Comparison of ENCODE assay signal across 20 cellular contexts in genomic region chr12:15966426-15966825, GRCh38. TPM values are rescaled to one million over a fixed set of nuclear protein-coding genes. Genes with fewer than 3 reads are reported as not detected.
A peak's percentile ranks its signal among the peaks of the same experiment; 100 is the strongest.
DNase-seq lines count a peak whose midpoint lies in the region; TF ChIP-seq lines count a peak whose summit lies in the region.
"Had no signal": no experiment of that assay in that cellular context is flagged by ENCODE, and none has a peak within 500 bp of the region (broad histone marks: within the 10 kb centered on the region; RNA-seq: fewer than 3 reads in every experiment).

No MANE protein-coding gene starts in this region.

- H3K36me3 Mint-ChIP-seq in CD4-positive, alpha-beta memory T cell = peaks cover 59 to 70% of the 10 kb centered on the region in 2 donors

- H3K9me3 Mint-ChIP-seq in CD4-positive, alpha-beta memory T cell = no peaks in the 10 kb centered on the region
- H3K9me3 Mint-ChIP-seq: immature natural killer cell; stimulated activated memory B cell treated with anti-CD40 and anti-IgM and Interleukin-4, amounts not matched to agents 10 μg/mL and 1 μg/mL and 100 μg/mL, for 72 hours had no signal

- WGBS in esophagus squamous epithelium, 2 donors = 55 to 92% methylated on average over 1 of the region's 1 CpG

- intact Hi-C loops in esophagus squamous epithelium (cut with DNase I) = no loop called here
- intact Hi-C loops in CD4-positive, alpha-beta memory T cell (cut with micrococcal nuclease) = no loop called here

- POLR2A ChIA-PET in CD4-positive, alpha-beta memory T cell (lab: Charles Lee; ENCODE audit: partially characterized antibody) = no interaction called here

- H3K9me3 ChIP-seq in SJSA1 (replicated peaks) (no peaks in the 10 kb centered on the region), esophagus squamous epithelium (no peaks in the 10 kb centered on the region)
- H3K9me3 ChIP-seq in CD4-positive, alpha-beta memory T cell (ENCODE audit: control insufficient read depth in 1 of 2, low read length in 2 of 2) = no peaks in the 10 kb centered on the region
- H3K9me3 ChIP-seq: body of pancreas, gastroesophageal sphincter, neutrophil, upper lobe of left lung had no signal

- CTCF ChIA-PET in CD4-positive, alpha-beta memory T cell (lab: Charles Lee; ENCODE audit: partially characterized antibody) = no interaction called here

- H3K27ac ChIP-seq in SJSA1 (peak overlapping the region; percentile 48; the same call in 1 of the 2 replicates), epithelial cell of prostate (peak overlapping the region; percentile 2), esophagus squamous epithelium (no peak overlapping the region)
- no peak overlapping the region for H3K27ac ChIP-seq in CD4-positive, alpha-beta memory T cell (ENCODE audit: low read depth, low read length)
- H3K27ac ChIP-seq: body of pancreas, C4-2B, dorsolateral prefrontal cortex, gastroesophageal sphincter, neutrophil, upper lobe of left lung, VCaP had no signal

- H3K27me3 ChIP-seq in SJSA1 (replicated peaks) = no peaks in the 10 kb centered on the region
- no peaks in the 10 kb centered on the region for H3K27me3 ChIP-seq in esophagus squamous epithelium
- H3K27me3 ChIP-seq in CD4-positive, alpha-beta memory T cell (ENCODE audit: insufficient read depth, low read length) = no peaks in the 10 kb centered on the region
- H3K27me3 ChIP-seq: body of pancreas, dorsolateral prefrontal cortex, gastroesophageal sphincter, neutrophil, upper lobe of left lung had no signal

- peaks cover 6% of the 10 kb centered on the region for H3K36me3 ChIP-seq in SJSA1
- H3K36me3 ChIP-seq in esophagus squamous epithelium = peaks cover 4 to 94% (median 7%) of the 10 kb centered on the region in 3 donors
- H3K36me3 ChIP-seq in CD4-positive, alpha-beta memory T cell (ENCODE audit: insufficient read depth, low read length) = no peaks in the 10 kb centered on the region

- H3K4me1 ChIP-seq in SJSA1 (replicated peaks) (peaks cover 26% of the 10 kb centered on the region), esophagus squamous epithelium (peaks cover 0 to 3% (median 0%) of the 10 kb centered on the region in 3 donors)
- no peaks in the 10 kb centered on the region for H3K4me1 ChIP-seq in CD4-positive, alpha-beta memory T cell (ENCODE audit: insufficient read depth, low read length)
- H3K4me1 ChIP-seq: body of pancreas, gastroesophageal sphincter, upper lobe of left lung had no signal

- TF ChIP-seq POLR2A in esophagus squamous epithelium (IDR thresholded peaks at IDR 0.05) = no peak

- H3K27me3 Mint-ChIP-seq in CD4-positive, alpha-beta memory T cell = no peaks in the 10 kb centered on the region
- H3K27me3 Mint-ChIP-seq: stimulated activated memory B cell treated with anti-CD40 and anti-IgM and Interleukin-4, amounts not matched to agents 10 μg/mL and 1 μg/mL and 100 μg/mL, for 72 hours had no signal

- H3K4me1 Mint-ChIP-seq in CD4-positive, alpha-beta memory T cell = no peaks in the 10 kb centered on the region
- H3K4me1 Mint-ChIP-seq: stimulated activated memory B cell treated with anti-CD40 and anti-IgM and Interleukin-4, amounts not matched to agents 10 μg/mL and 1 μg/mL and 100 μg/mL, for 72 hours had no signal

- no peak overlapping the region for H3K27ac Mint-ChIP-seq in CD4-positive, alpha-beta memory T cell
- H3K27ac Mint-ChIP-seq: stimulated activated memory B cell treated with anti-CD40 and anti-IgM and Interleukin-4, amounts not matched to agents 10 μg/mL and 1 μg/mL and 100 μg/mL, for 72 hours had no signal

- H3K4me3 ChIP-seq in SJSA1 (no peak overlapping the region), esophagus squamous epithelium (no peak overlapping the region)
- H3K4me3 ChIP-seq in CD4-positive, alpha-beta memory T cell (ENCODE audit: low read length in 2 of 2) = no peak overlapping the region
- H3K4me3 ChIP-seq: body of pancreas, dorsolateral prefrontal cortex, gastroesophageal sphincter, upper lobe of left lung had no signal

- TF ChIP-seq CTCF in esophagus squamous epithelium (IDR thresholded peaks at IDR 0.05) = no peak

- H3K4me3 Mint-ChIP-seq in CD4-positive, alpha-beta memory T cell = no peak overlapping the region
- H3K4me3 Mint-ChIP-seq: immature natural killer cell; stimulated activated memory B cell treated with anti-CD40 and anti-IgM and Interleukin-4, amounts not matched to agents 10 μg/mL and 1 μg/mL and 100 μg/mL, for 72 hours had no signal

- DNase-seq in EL (peak; percentile 68), SJSA1 (ENCODE audit: low read depth in 1 of 2, low spot score in 2 of 2) (peak in 1 of 2 experiments; percentile 56), epithelial cell of prostate (ENCODE audit: low read depth, low spot score) (peak; percentile 12), non-pigmented ciliary epithelial cell (ENCODE audit: low read depth) (peak; percentile 28), NCI-H1417 treated with DMSO at 0.1 percent for 48 hours (lab: John Stamatoyannopoulos, UW) (no peak), ecto neural progenitor cell (ENCODE audit: low spot score) (no peak), esophagus squamous epithelium (lab: John Stamatoyannopoulos, UW) (no peak)
- DNase-seq in CD4-positive, alpha-beta memory T cell = no peak
- DNase-seq: activated effector memory CD4-positive, alpha-beta T cell treated with anti-CD3 and anti-CD28 coated beads, Interleukin-2, amount 50 U/mL, for 16 hours; body of pancreas; dorsolateral prefrontal cortex; immature natural killer cell; NCI-H2081; NCI-H69; upper lobe of left lung had no signal

RNA-seq across cellular contexts. Expression of gene DERA, which starts 55.3 kb away (rescaled TPM):
- 46.6 and 65.2 TPM in 2 replicates for total RNA-seq in SJSA1 (2014; rRNA removed; shearing (Covaris generic))
- 10 to 100 TPM; 25.8 to 68.2 (median 41.7) TPM for total RNA-seq in esophagus squamous epithelium
- total RNA-seq in CD4-positive, alpha-beta memory T cell = 10 to 100 TPM; 11.2 to 11.4 TPM
- 10 to 100 TPM; 25.5 to 52.2 TPM for polyA plus RNA-seq in CD4-positive, alpha-beta memory T cell

Comparison
In these comparisons a context has a peak if more than half of its experiments do, and no peak if none do; other contexts are left out.
1. DNase-seq: peak in EL (single experiment), epithelial cell of prostate (single experiment) and non-pigmented ciliary epithelial cell (single experiment); none in NCI-H1417 treated with DMSO at 0.1 percent for 48 hours (single experiment), ecto neural progenitor cell (single experiment), esophagus squamous epithelium (single experiment) and CD4-positive, alpha-beta memory T cell (0 of 5).
2. H3K27ac ChIP-seq: peak in SJSA1 (single experiment) and epithelial cell of prostate (single experiment); none in esophagus squamous epithelium (0 of 4) and CD4-positive, alpha-beta memory T cell (single experiment).